ENCODE assay signal across 1 cellular context in genomic region chrX:40175416-40176255, GRCh38.
TF ChIP-seq lines count a peak whose summit lies in the region.

No MANE protein-coding gene starts in this region.

TF ChIP-seq in HepG2, 621 proteins besides CTCF, POLR2A, EP300 and RAD21 (continued from another document and continues in another):
- TF ChIP-seq ISX (CRISPR knock-in tag; conservative IDR thresholded peaks at IDR 0.05), result no peak
- no peak for TF ChIP-seq TARDBP (CRISPR knock-in tag; IDR thresholded peaks at IDR 0.05)
- peak; percentile 84 for TF ChIP-seq ZNF747 (CRISPR knock-in tag; IDR thresholded peaks at IDR 0.05; ENCODE audit: borderline replicate concordance)
- TF ChIP-seq GATA4 (IDR thresholded peaks at IDR 0.05; ENCODE audit: borderline replicate concordance, low read depth), result no peak
- no peak for TF ChIP-seq ZBTB10 (CRISPR knock-in tag; IDR thresholded peaks at IDR 0.05; ENCODE audit: borderline replicate concordance)
- TF ChIP-seq DR1 (CRISPR knock-in tag; IDR thresholded peaks at IDR 0.05), result no peak
- peak; percentile 41 for TF ChIP-seq SALL1 (CRISPR knock-in tag; IDR thresholded peaks at IDR 0.05)
- no peak for TF ChIP-seq AHR (CRISPR knock-in tag; IDR thresholded peaks at IDR 0.05)
- no peak for TF ChIP-seq ZBTB25 (CRISPR knock-in tag; IDR thresholded peaks at IDR 0.05)
- TF ChIP-seq ZNF556 (CRISPR knock-in tag; IDR thresholded peaks at IDR 0.05; ENCODE audit: borderline replicate concordance), result no peak
- no peak for TF ChIP-seq ZBTB21 (CRISPR knock-in tag; IDR thresholded peaks at IDR 0.05)
- TF ChIP-seq ZNF574 (CRISPR knock-in tag; IDR thresholded peaks at IDR 0.05), result peak; percentile 42; the same call in 1 of the 2 replicates
- no peak for TF ChIP-seq NR2F6 (IDR thresholded peaks at IDR 0.05)
- no peak for TF ChIP-seq NR2F6 (CRISPR knock-in tag; IDR thresholded peaks at IDR 0.05)
- TF ChIP-seq FIP1L1 (IDR thresholded peaks at IDR 0.05; ENCODE audit: borderline replicate concordance, insufficient read depth, low read depth, low read length), result no peak
- peak; percentile 25; the same call in 1 of the 2 replicates for TF ChIP-seq ZNF441 (CRISPR knock-in tag; IDR thresholded peaks at IDR 0.05; ENCODE audit: borderline replicate concordance)
- TF ChIP-seq ZFAT (CRISPR knock-in tag; conservative IDR thresholded peaks at IDR 0.05), result no peak
- TF ChIP-seq PRDM15 (CRISPR knock-in tag; IDR thresholded peaks at IDR 0.05), result peak; percentile 75
- TF ChIP-seq ZNF558 (CRISPR knock-in tag; IDR thresholded peaks at IDR 0.05; ENCODE audit: borderline replicate concordance), result no peak
- TF ChIP-seq IKZF5 (CRISPR knock-in tag; IDR thresholded peaks at IDR 0.05), result no peak
- TF ChIP-seq ZNF563 (CRISPR knock-in tag; IDR thresholded peaks at IDR 0.05), result 0 out of 2 replicates have a peak, but pooled peaks have one; percentile 21
- no peak for TF ChIP-seq PREB (CRISPR knock-in tag; IDR thresholded peaks at IDR 0.05)
- peak; percentile 88 for TF ChIP-seq ZNF687 (CRISPR knock-in tag; IDR thresholded peaks at IDR 0.05)
- peak; percentile 42; the same call in 1 of the 2 replicates for TF ChIP-seq BCL6 (CRISPR knock-in tag; IDR thresholded peaks at IDR 0.05)
- no peak; the same call in 1 of the 2 replicates for TF ChIP-seq SSRP1 (CRISPR knock-in tag; IDR thresholded peaks at IDR 0.05)
- TF ChIP-seq CERS6 (CRISPR knock-in tag; IDR thresholded peaks at IDR 0.05), result no peak
- no peak for TF ChIP-seq LRRFIP1 (CRISPR knock-in tag; conservative IDR thresholded peaks at IDR 0.05)
- TF ChIP-seq HOXA7 (CRISPR knock-in tag; IDR thresholded peaks at IDR 0.05), result no peak
- TF ChIP-seq SMAD3 (CRISPR knock-in tag; IDR thresholded peaks at IDR 0.05), result no peak
- no peak for TF ChIP-seq ZNF570 (CRISPR knock-in tag; IDR thresholded peaks at IDR 0.05; ENCODE audit: borderline replicate concordance)
- TF ChIP-seq ZNF276 (CRISPR knock-in tag; IDR thresholded peaks at IDR 0.05; ENCODE audit: low read depth), result no peak
- TF ChIP-seq ZNF180 (CRISPR knock-in tag; IDR thresholded peaks at IDR 0.05; ENCODE audit: borderline replicate concordance, low read depth), result no peak
- no peak for TF ChIP-seq PITX1 (CRISPR knock-in tag; IDR thresholded peaks at IDR 0.05)
- TF ChIP-seq ZNF20 (CRISPR knock-in tag; IDR thresholded peaks at IDR 0.05), result no peak
